ENCODE assay signal across 1 cellular context in genomic region chr1:43432907-43433306, GRCh38.
TF ChIP-seq lines count a peak whose summit lies in the region.

No MANE protein-coding gene starts in this region.

TF ChIP-seq in IMR-90, 13 proteins besides CTCF, POLR2A, EP300 and RAD21:
- TF ChIP-seq RFX5 (IDR thresholded peaks at IDR 0.05; ENCODE audit: low read depth, low read length) (no peak), SMC3 (IDR thresholded peaks at IDR 0.05; ENCODE audit: low read depth, low read length) (no peak), BHLHE40 (IDR thresholded peaks at IDR 0.05; ENCODE audit: low read depth, low read length) (no peak), RCOR1 (IDR thresholded peaks at IDR 0.05; ENCODE audit: insufficient replicate concordance, low read length) (no peak), USF2 (IDR thresholded peaks at IDR 0.05; ENCODE audit: low read depth, low read length) (no peak), MAFK (IDR thresholded peaks at IDR 0.05; ENCODE audit: low read depth, low read length) (no peak), MAZ (IDR thresholded peaks at IDR 0.05; ENCODE audit: borderline replicate concordance, low read depth, low read length) (no peak)
